In genomic region chr13:23319915-23320224, GRCh38 we compare ENCODE assay signal across 23 cellular contexts.
DNase-seq lines count a peak whose midpoint lies in the region; ATAC-seq and TF ChIP-seq lines count a peak whose summit lies in the region.
"Had no signal": no experiment of that assay in that cellular context is flagged by ENCODE, and none has a peak within 500 bp of the region (broad histone marks: within the 10 kb centered on the region; RNA-seq: fewer than 3 reads in every experiment).

No MANE protein-coding gene starts in this region.

- DNase-seq in SK-N-SH (no peak), RWPE1 (ENCODE audit: low spot score) (no peak), epithelial cell of prostate (ENCODE audit: low read depth, low spot score) (no peak), HUDEP-2 (lab: John Stamatoyannopoulos, UW; ENCODE audit: unreplicated experiment in 76 of 76) (no peak)
- no peak for DNase-seq in activated naive CD4-positive, alpha-beta T cell (lab: John Stamatoyannopoulos, UW)
- no peak for DNase-seq in activated T-cell treated with anti-CD3 and anti-CD28 coated beads, Interleukin-2, amount 50 U/mL, for 24 hours
- DNase-seq: 8988T; activated CD4-positive, alpha-beta T cell treated with anti-CD3 and anti-CD28 coated beads for 48 hours; body of pancreas; effector CD4-positive, alpha-beta T cell; esophagus squamous epithelium; NCI-H1417 treated with DMSO at 0.1 percent for 48 hours; posterior cingulate gyrus; right lobe of liver; stimulated activated CD8-positive, alpha-beta memory T cell treated with anti-CD3 and anti-CD28 coated beads, Interleukin-4, amount 100 ng/mL, for 48 hours had no signal

- H3K4me1 ChIP-seq in SK-N-SH (ENCODE audit: control insufficient read depth in 1 of 2, insufficient read depth in 2 of 2, low read depth in 1 of 2, low read length in 1 of 2): peaks cover 4 to 34% of the 10 kb centered on the region in 2 experiments; a peak in 3 of 4 replicates
- peaks cover 58% of the 10 kb centered on the region for H3K4me1 ChIP-seq in skeletal muscle satellite cell (ENCODE audit: control insufficient read depth, insufficient read depth, low read length)
- H3K4me1 ChIP-seq: body of pancreas, right lobe of liver had no signal

- TF ChIP-seq RAD21 in SK-N-SH (IDR thresholded peaks at IDR 0.05; ENCODE audit: low read length): no peak

- peaks cover 21% of the 10 kb centered on the region for H3K27me3 Mint-ChIP-seq in activated T-cell treated with anti-CD3 and anti-CD28 coated beads, Interleukin-2, amount 50 U/mL, for 24 hours
- H3K27me3 Mint-ChIP-seq: type B pancreatic cell had no signal

- ATAC-seq in SK-N-SH treated with all-trans-retinoic acid at 6 μM for 48 hours: no peak
- ATAC-seq: body of pancreas, gastroesophageal sphincter, left lobe of liver had no signal

- no peaks in the 10 kb centered on the region for H4K20me1 ChIP-seq in SK-N-SH (ENCODE audit: insufficient read depth)

- H3K79me2 ChIP-seq in SK-N-SH (ENCODE audit: insufficient read depth): no peaks in the 10 kb centered on the region

- H3K4me2 ChIP-seq in SK-N-SH: peak overlapping the region; percentile 75; the same call in 1 of the 2 replicates
- H3K4me2 ChIP-seq in skeletal muscle satellite cell (ENCODE audit: low read length): peak overlapping the region; percentile 63

- H2AFZ ChIP-seq in SK-N-SH (ENCODE audit: low read depth): peak overlapping the region; percentile 74; the same call in 1 of the 2 replicates

- H3K9me2 ChIP-seq in SK-N-SH: no peaks in the 10 kb centered on the region

- H3K4me3 Mint-ChIP-seq in activated T-cell treated with anti-CD3 and anti-CD28 coated beads, Interleukin-2, amount 50 U/mL, for 24 hours: no peak overlapping the region
- H3K4me3 Mint-ChIP-seq: activated naive CD8-positive, alpha-beta T cell; T-helper 1 cell treated with Interleukin-12 subunit alpha and Interleukin-12 subunit beta and Interleukin-4 antibody, amounts not matched to agents 30 μg/mL and 1 μg/mL, for 36 hours; type B pancreatic cell had no signal

- H3F3A ChIP-seq in SK-N-SH (replicated peaks; ENCODE audit: insufficient read depth): peaks cover 40% of the 10 kb centered on the region

- peak overlapping the region in 1 of 2 experiments; percentile 98; a peak in 2 of 4 replicates for H3K27ac ChIP-seq in SK-N-SH (ENCODE audit: low read depth in 2 of 2, low read length in 1 of 2)
- H3K27ac ChIP-seq in RWPE1: peak overlapping the region; percentile 46; the same call in 1 of the 2 replicates
- peak overlapping the region; percentile 28 for H3K27ac ChIP-seq in epithelial cell of prostate
- H3K27ac ChIP-seq: body of pancreas, right lobe of liver had no signal

- peaks cover 33% of the 10 kb centered on the region for H3K4me1 Mint-ChIP-seq in activated T-cell treated with anti-CD3 and anti-CD28 coated beads, Interleukin-2, amount 50 U/mL, for 24 hours (ENCODE audit: low read depth)

- TF ChIP-seq EP300 in SK-N-SH (IDR thresholded peaks at IDR 0.05; ENCODE audit: borderline replicate concordance in 1 of 2, low read depth in 1 of 2, low read length in 1 of 2): no peak

- POLR2A ChIA-PET in SK-N-SH (lab: Yijun Ruan, JAX): no interaction called here
- POLR2A ChIA-PET in RWPE1 (lab: Yijun Ruan, JAX; ENCODE audit: low non-redundant PET): no interaction called here

- H3K9me3 ChIP-seq in SK-N-SH (no peaks in the 10 kb centered on the region), skeletal muscle satellite cell (replicated peaks; ENCODE audit: low read length) (no peaks in the 10 kb centered on the region)
- H3K9me3 ChIP-seq: body of pancreas, esophagus squamous epithelium, gastroesophageal sphincter, right lobe of liver had no signal

- H3K4me3 ChIP-seq in SK-N-SH (ENCODE audit: low read depth in 2 of 2, low read length in 1 of 2) (no peak overlapping the region), skeletal muscle satellite cell (ENCODE audit: low read length) (no peak overlapping the region)
- H3K4me3 ChIP-seq: body of pancreas, esophagus squamous epithelium, gastroesophageal sphincter, K562, right lobe of liver had no signal

- H3K9ac ChIP-seq in SK-N-SH (peak overlapping the region; percentile 76; the same call in 1 of the 2 replicates), skeletal muscle satellite cell (ENCODE audit: low read depth, low read length) (peak overlapping the region; percentile 74)

- CTCF ChIA-PET in SK-N-SH (lab: Yijun Ruan, JAX) (interaction anchor here (1.1 kb wide), 1 partner anchor 133 kb away, joined by 3 read pairs; no protein-coding TSS in a partner anchor), RWPE1 (lab: Yijun Ruan, JAX) (interaction anchor here (0.5 to 1.2 kb wide), 3 partner anchors 516 to 1671 kb away, joined by 3 to 5 read pairs (median 4); no protein-coding TSS in a partner anchor)

- H3K36me3 ChIP-seq in SK-N-SH (replicated peaks in 1 of 2; ENCODE audit: control insufficient read depth in 1 of 2, insufficient read depth in 2 of 2, low read length in 1 of 2) (no peaks in the 10 kb centered on the region), skeletal muscle satellite cell (ENCODE audit: insufficient read depth, low read length) (no peaks in the 10 kb centered on the region)
- H3K36me3 ChIP-seq: esophagus squamous epithelium, gastroesophageal sphincter, right lobe of liver had no signal

- no peak overlapping the region for H3K27ac Mint-ChIP-seq in activated T-cell treated with anti-CD3 and anti-CD28 coated beads, Interleukin-2, amount 50 U/mL, for 24 hours
- H3K27ac Mint-ChIP-seq: activated naive CD8-positive, alpha-beta T cell; T-helper 1 cell treated with Interleukin-12 subunit alpha and Interleukin-12 subunit beta and Interleukin-4 antibody, amounts not matched to agents 30 μg/mL and 1 μg/mL, for 36 hours; type B pancreatic cell had no signal

- WGBS in SK-N-SH (ENCODE audit: low lambda C conversion rate): 78% methylated on average over 3 of the region's 3 CpGs

- H3K9me3 Mint-ChIP-seq in activated T-cell treated with anti-CD3 and anti-CD28 coated beads, Interleukin-2, amount 50 U/mL, for 24 hours: no peaks in the 10 kb centered on the region
- H3K9me3 Mint-ChIP-seq: T-helper 1 cell treated with Interleukin-12 subunit alpha and Interleukin-12 subunit beta and Interleukin-4 antibody, amounts not matched to agents 30 μg/mL and 1 μg/mL, for 36 hours had no signal

- H3K36me3 Mint-ChIP-seq in activated T-cell treated with anti-CD3 and anti-CD28 coated beads, Interleukin-2, amount 50 U/mL, for 24 hours (ENCODE audit: low read depth): no peaks in the 10 kb centered on the region
- H3K36me3 Mint-ChIP-seq: activated naive CD8-positive, alpha-beta T cell had no signal

- TF ChIP-seq CTCF in SK-N-SH (IDR thresholded peaks at IDR 0.05) (no peak), RWPE1 (conservative IDR thresholded peaks at IDR 0.05; ENCODE audit: low read depth) (peak; percentile 21; the same call in 1 of the 2 replicates)

- no peaks in the 10 kb centered on the region for H3K27me3 ChIP-seq in SK-N-SH (ENCODE audit: insufficient read depth)
- no peaks in the 10 kb centered on the region for H3K27me3 ChIP-seq in skeletal muscle satellite cell (ENCODE audit: control insufficient read depth, insufficient read depth, low read length)
- H3K27me3 ChIP-seq: body of pancreas, esophagus squamous epithelium, gastroesophageal sphincter, right lobe of liver had no signal

TF ChIP-seq in SK-N-SH, 30 proteins besides CTCF, POLR2A, EP300 and RAD21 (continues in another document):
- no peak for TF ChIP-seq TEAD4 (IDR thresholded peaks at IDR 0.05; ENCODE audit: borderline replicate concordance, insufficient read depth)
- no peak for TF ChIP-seq TCF12 (IDR thresholded peaks at IDR 0.05)
- no peak for TF ChIP-seq MEF2A (IDR thresholded peaks at IDR 0.05; ENCODE audit: borderline replicate concordance, low read depth)

TF ChIP-seq in SK-N-SH treated with all-trans-retinoic acid at 6 μM for 48 hours, 23 proteins besides CTCF, POLR2A, EP300 and RAD21:
- TF ChIP-seq ZFP3 (CRISPR knock-in tag; IDR thresholded peaks at IDR 0.05): no peak
